9 cellular contexts compared by ENCODE assay signal in the genomic region with DNA sequence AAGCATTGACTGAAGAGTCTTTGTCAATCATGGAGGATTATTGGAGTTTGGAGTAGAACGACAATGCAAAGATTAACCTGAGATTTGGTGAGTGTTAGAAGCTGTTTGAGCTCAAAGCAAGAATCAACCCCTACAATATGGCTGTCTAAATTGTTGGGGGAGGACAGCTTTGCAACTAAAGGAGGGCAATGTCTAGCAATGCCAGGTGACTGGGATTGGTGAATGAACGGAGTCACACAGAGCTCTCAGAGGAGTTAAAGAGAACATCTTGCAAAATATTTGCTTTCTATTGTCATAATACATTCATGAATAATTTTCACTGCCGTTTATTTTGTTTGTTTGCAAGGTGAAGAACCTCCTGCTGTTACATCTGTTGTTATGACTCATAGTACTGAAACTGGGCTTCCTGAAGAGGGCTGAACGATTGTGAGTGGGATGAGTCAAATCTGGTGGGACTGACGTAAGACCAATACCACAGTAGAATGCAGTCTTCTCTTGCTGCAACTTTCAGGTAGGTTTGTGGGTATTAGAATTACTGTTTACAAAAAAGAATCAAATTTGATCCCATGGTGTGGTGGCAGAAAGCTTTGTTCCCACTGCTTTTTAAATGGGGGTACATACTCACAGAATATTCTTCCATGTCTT.
A peak's percentile ranks its signal among the peaks of the same experiment; 100 is the strongest.
DNase-seq lines count a peak whose midpoint lies in the region; ATAC-seq and TF ChIP-seq lines count a peak whose summit lies in the region.
"Had no signal": no experiment of that assay in that cellular context is flagged by ENCODE, and none has a peak within 500 bp of the region (broad histone marks: within the 10 kb centered on the region; RNA-seq: fewer than 3 reads in every experiment).

No MANE protein-coding gene starts in this region.

- ATAC-seq in GM19467 (IDR thresholded peaks at IDR 0.05; ENCODE audit: unreplicated experiment) (peak; percentile 88), HG03442 (IDR thresholded peaks at IDR 0.05; ENCODE audit: unreplicated experiment) (peak; percentile 94), Panc1 (peak; percentile 83), Right ventricle myocardium inferior (no peak)

- H3K27ac Mint-ChIP-seq in chondrocyte (ENCODE audit: unreplicated experiment), result no peak overlapping the region

- CTCF ChIA-PET in Panc1 (lab: Charles Lee), result no interaction called here

- BruUV-seq in Panc1 (replicated peaks; lab: Mats Ljungman, UMichigan), result no TSS peak

- in situ Hi-C loops in Panc1 (cut with HindIII; ENCODE audit: low pct_unique_long_range_greater_than_20kb, low sequenced_read_pairs), result no loop called here

- no peaks in the 10 kb centered on the region for H3K36me3 Mint-ChIP-seq in chondrocyte (ENCODE audit: low read depth)

- no peaks in the 10 kb centered on the region for H3K36me3 ChIP-seq in Panc1 (ENCODE audit: control insufficient read depth, insufficient read depth, low read length)

- no peaks in the 10 kb centered on the region for H3K27me3 Mint-ChIP-seq in chondrocyte (ENCODE audit: low read depth)

- no peak overlapping the region for H3K4me3 ChIP-seq in Panc1 (ENCODE audit: low read depth in 2 of 2, low read length in 2 of 2)
- H3K4me3 ChIP-seq in foreskin fibroblast (ENCODE audit: low read depth in 1 of 2, low read length in 2 of 2), result no peak overlapping the region

- no peak for TF ChIP-seq CTCF in Panc1 (IDR thresholded peaks at IDR 0.05)
- no peak for TF ChIP-seq CTCF in foreskin fibroblast (IDR thresholded peaks at IDR 0.05; ENCODE audit: low read depth, low read length)
- no peak for TF ChIP-seq CTCF in chondrocyte (IDR thresholded peaks at IDR 0.05)

- no peaks in the 10 kb centered on the region; the same call in 1 of the 2 replicates for H3K4me1 ChIP-seq in Panc1 (ENCODE audit: control insufficient read depth, insufficient read depth, low read length)

- POLR2A ChIA-PET in Panc1 (lab: Charles Lee), result no interaction called here

- H3K27me3 ChIP-seq in Panc1 (ENCODE audit: control insufficient read depth, insufficient read depth, low read length), result no peaks in the 10 kb centered on the region

- H3K4me1 Mint-ChIP-seq in chondrocyte (ENCODE audit: low read depth), result peaks cover 68% of the 10 kb centered on the region

- H3K27ac ChIP-seq in Panc1 (ENCODE audit: low read length), result no peak overlapping the region
- H3K27ac ChIP-seq: 22Rv1 had no signal

- no peak overlapping the region for H3K4me3 Mint-ChIP-seq in chondrocyte (ENCODE audit: unreplicated experiment)

- intact Hi-C loops in Panc1 (cut with micrococcal nuclease; ENCODE audit: unreplicated experiment), result no loop called here
- intact Hi-C loops in Right ventricle myocardium inferior (cut with DNase I), result no loop called here

- H3K9me3 Mint-ChIP-seq in chondrocyte (ENCODE audit: low read depth), result peaks cover 2% of the 10 kb centered on the region

- DNase-seq in NCI-H1092 treated with DMSO at 0.1 percent for 48 hours (lab: John Stamatoyannopoulos, UW) (peak; percentile 71), NCI-H1092 (lab: John Stamatoyannopoulos, UW) (no peak), Panc1 (ENCODE audit: low read depth, low spot score) (peak; percentile 75), foreskin fibroblast (peak; percentile 32 to 72), Right ventricle myocardium inferior (ENCODE audit: missing footprints) (no peak), chondrocyte (ENCODE audit: low spot score) (no peak)

- H3K9me3 ChIP-seq in Panc1 (ENCODE audit: control insufficient read depth, insufficient read depth, low read depth, low read length), result no peaks in the 10 kb centered on the region

Comparison
In these comparisons a context has a peak if more than half of its experiments do, and no peak if none do; other contexts are left out.
1. DNase-seq: peak in NCI-H1092 treated with DMSO at 0.1 percent for 48 hours (single experiment), Panc1 (single experiment) and foreskin fibroblast (2 of 2); none in NCI-H1092 (single experiment), Right ventricle myocardium inferior (single experiment) and chondrocyte (single experiment).